24 cellular contexts compared by ENCODE assay signal in the genomic region with DNA sequence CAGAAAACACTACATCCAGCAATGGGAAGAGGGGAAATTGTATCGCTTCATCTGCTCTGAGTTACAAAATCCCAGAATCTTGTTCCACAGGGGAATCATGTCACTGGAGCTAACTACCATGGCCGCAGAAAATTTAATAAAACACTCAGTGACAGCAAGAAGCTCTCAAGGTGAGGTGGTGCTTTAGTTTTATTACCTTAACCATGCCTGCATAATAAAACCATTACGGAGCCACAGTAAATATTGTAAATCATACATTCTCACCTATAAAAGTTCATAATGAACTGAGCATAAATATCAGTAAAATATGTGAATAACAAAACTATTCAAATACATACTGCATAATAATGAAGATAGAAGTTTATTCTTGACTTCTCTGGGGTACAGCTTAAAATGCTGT.
"Had no signal": no experiment of that assay in that cellular context is flagged by ENCODE, and none has a peak within 500 bp of the region (broad histone marks: within the 10 kb centered on the region; RNA-seq: fewer than 3 reads in every experiment).

No MANE protein-coding gene starts in this region.

- H3K4me1 ChIP-seq: body of pancreas, colonic mucosa had no signal

- H3K4me1 Mint-ChIP-seq: activated CD4-positive, alpha-beta T cell treated with anti-CD3 and anti-CD28 coated beads for 36 hours; activated CD4-positive, alpha-beta T cell treated with anti-CD3 and anti-CD28 coated beads, Interleukin-2, amount 10 ng/mL, durations not matched to agents 24 days and 14 days; activated CD8-positive, alpha-beta memory T cell treated with anti-CD3 and anti-CD28 coated beads, Interleukin-2, amount 10 ng/mL, durations not matched to agents 7 days and 5 days; activated naive CD4-positive, alpha-beta T cell treated with anti-CD3 and anti-CD28 coated beads, Interleukin-2, amount 10 ng/mL, durations not matched to agents 7 days and 5 days; activated naive CD8-positive, alpha-beta T cell treated with anti-CD3 and anti-CD28 coated beads, Interleukin-2, amount 10 ng/mL, durations not matched to agents 7 days and 5 days had no signal

- H3K27me3 Mint-ChIP-seq: activated CD4-positive, alpha-beta memory T cell treated with anti-CD3 and anti-CD28 coated beads for 36 hours; activated CD4-positive, alpha-beta T cell treated with anti-CD3 and anti-CD28 coated beads for 36 hours; activated CD4-positive, alpha-beta T cell treated with anti-CD3 and anti-CD28 coated beads, Interleukin-2, amount 10 ng/mL, durations not matched to agents 24 days and 14 days; activated CD8-positive, alpha-beta memory T cell treated with anti-CD3 and anti-CD28 coated beads, Interleukin-2, amount 10 ng/mL, durations not matched to agents 7 days and 5 days; activated naive CD4-positive, alpha-beta T cell treated with anti-CD3 and anti-CD28 coated beads, Interleukin-2, amount 10 ng/mL, durations not matched to agents 7 days and 5 days; activated naive CD8-positive, alpha-beta T cell treated with anti-CD3 and anti-CD28 coated beads, Interleukin-2, amount 10 ng/mL, durations not matched to agents 7 days and 5 days; activated T-cell treated with anti-CD3 and anti-CD28 coated beads, Interleukin-2, amount 50 U/mL, for 24 hours had no signal

- H3K4me3 Mint-ChIP-seq: activated CD4-positive, alpha-beta memory T cell treated with anti-CD3 and anti-CD28 coated beads for 36 hours; activated CD4-positive, alpha-beta T cell treated with anti-CD3 and anti-CD28 coated beads for 36 hours; activated CD4-positive, alpha-beta T cell treated with anti-CD3 and anti-CD28 coated beads, Interleukin-2, amount 10 ng/mL, durations not matched to agents 24 days and 14 days; activated CD8-positive, alpha-beta memory T cell treated with anti-CD3 and anti-CD28 coated beads, Interleukin-2, amount 10 ng/mL, durations not matched to agents 7 days and 5 days; activated CD8-positive, alpha-beta T cell treated with anti-CD3 and anti-CD28 coated beads, Interleukin-2, amount 10 ng/mL, durations not matched to agents 7 days and 5 days; activated naive CD4-positive, alpha-beta T cell treated with anti-CD3 and anti-CD28 coated beads, Interleukin-2, amount 10 ng/mL, durations not matched to agents 7 days and 5 days; activated naive CD8-positive, alpha-beta T cell treated with anti-CD3 and anti-CD28 coated beads, Interleukin-2, amount 10 ng/mL, durations not matched to agents 7 days and 5 days; activated T-cell treated with anti-CD3 and anti-CD28 coated beads, Interleukin-2, amount 50 U/mL, for 24 hours; activated T-cell treated with anti-CD3 and anti-CD28 coated beads, Interleukin-2, amount 50 U/mL, for 72 hours; endodermal cell had no signal

- FAIRE-seq: frontal cortex had no signal

- H3K9me3 Mint-ChIP-seq: activated T-cell treated with anti-CD3 and anti-CD28 coated beads, Interleukin-2, amount 50 U/mL, for 24 hours had no signal

- H3K4me3 ChIP-seq: body of pancreas, colonic mucosa had no signal

- H3K9me3 ChIP-seq: body of pancreas, colonic mucosa had no signal

- H3K36me3 ChIP-seq: colonic mucosa had no signal

- H3K27ac ChIP-seq: body of pancreas, colonic mucosa had no signal

- DNase-seq: activated CD4-positive, alpha-beta memory T cell treated with anti-CD3 and anti-CD28 coated beads for 36 hours; activated CD4-positive, alpha-beta T cell treated with anti-CD3 and anti-CD28 coated beads for 36 hours; activated CD4-positive, alpha-beta T cell treated with anti-CD3 and anti-CD28 coated beads, Interleukin-2, amount 10 ng/mL, durations not matched to agents 24 days and 14 days; activated CD4-positive, CD25-positive, alpha-beta regulatory T cell; activated CD4-positive, CD25-positive, alpha-beta regulatory T cell treated with anti-CD3 and anti-CD28 coated beads, Interleukin-2, amount 50 U/mL, for 72 hours; activated CD8-positive, alpha-beta memory T cell treated with anti-CD3 and anti-CD28 coated beads, Interleukin-2, amount 10 ng/mL, durations not matched to agents 7 days and 5 days; activated CD8-positive, alpha-beta memory T cell treated with anti-CD3 and anti-CD28 coated beads, Interleukin-2, amount 50 U/mL, for 4 hours; activated CD8-positive, alpha-beta T cell treated with anti-CD3 and anti-CD28 coated beads, Interleukin-2, amount 10 ng/mL, durations not matched to agents 7 days and 5 days; activated gamma-delta T cell; activated naive CD4-positive, alpha-beta T cell; activated naive CD4-positive, alpha-beta T cell treated with anti-CD3 and anti-CD28 coated beads, Interleukin-2, amount 10 ng/mL, durations not matched to agents 7 days and 5 days; activated naive CD8-positive, alpha-beta T cell treated with anti-CD3 and anti-CD28 coated beads, Interleukin-2, amount 10 ng/mL, durations not matched to agents 7 days and 5 days; activated T-cell treated with anti-CD3 and anti-CD28 coated beads, Interleukin-2, amount 50 U/mL, for 24 hours; activated T-cell treated with anti-CD3 and anti-CD28 coated beads, Interleukin-2, amount 50 U/mL, for 72 hours; body of pancreas; caudate nucleus; colonic mucosa; effector memory CD4-positive, alpha-beta T cell; endodermal cell; head of caudate nucleus; T-helper 2 cell had no signal

- ATAC-seq: activated CD4-positive, alpha-beta T cell treated with anti-CD3 and anti-CD28 coated beads for 36 hours; activated CD8-positive, alpha-beta memory T cell treated with anti-CD3 and anti-CD28 coated beads, Interleukin-2, amount 10 ng/mL, durations not matched to agents 7 days and 5 days; activated CD8-positive, alpha-beta T cell treated with anti-CD3 and anti-CD28 coated beads, Interleukin-2, amount 10 ng/mL, durations not matched to agents 7 days and 5 days; activated naive CD4-positive, alpha-beta T cell treated with anti-CD3 and anti-CD28 coated beads, Interleukin-2, amount 50 U/mL, for 72 hours; activated T-cell treated with anti-CD3 and anti-CD28 coated beads, Interleukin-2, amount 50 U/mL, for 72 hours; body of pancreas; esophagus mucosa had no signal

- H3K27ac Mint-ChIP-seq: activated CD4-positive, alpha-beta memory T cell treated with anti-CD3 and anti-CD28 coated beads for 36 hours; activated CD4-positive, alpha-beta T cell treated with anti-CD3 and anti-CD28 coated beads for 36 hours; activated CD4-positive, alpha-beta T cell treated with anti-CD3 and anti-CD28 coated beads, Interleukin-2, amount 10 ng/mL, durations not matched to agents 24 days and 14 days; activated CD8-positive, alpha-beta memory T cell treated with anti-CD3 and anti-CD28 coated beads, Interleukin-2, amount 10 ng/mL, durations not matched to agents 7 days and 5 days; activated CD8-positive, alpha-beta T cell treated with anti-CD3 and anti-CD28 coated beads, Interleukin-2, amount 10 ng/mL, durations not matched to agents 7 days and 5 days; activated naive CD4-positive, alpha-beta T cell treated with anti-CD3 and anti-CD28 coated beads, Interleukin-2, amount 10 ng/mL, durations not matched to agents 7 days and 5 days; activated naive CD4-positive, alpha-beta T cell treated with anti-CD3 and anti-CD28 coated beads, Interleukin-2, amount 50 U/mL, for 72 hours; activated naive CD8-positive, alpha-beta T cell treated with anti-CD3 and anti-CD28 coated beads, Interleukin-2, amount 10 ng/mL, durations not matched to agents 7 days and 5 days; activated T-cell treated with anti-CD3 and anti-CD28 coated beads, Interleukin-2, amount 50 U/mL, for 24 hours; activated T-cell treated with anti-CD3 and anti-CD28 coated beads, Interleukin-2, amount 50 U/mL, for 72 hours; endodermal cell had no signal

- H3K27me3 ChIP-seq: body of pancreas, colonic mucosa had no signal

- H3K36me3 Mint-ChIP-seq: activated CD4-positive, alpha-beta memory T cell treated with anti-CD3 and anti-CD28 coated beads for 36 hours; activated CD8-positive, alpha-beta memory T cell treated with anti-CD3 and anti-CD28 coated beads, Interleukin-2, amount 10 ng/mL, durations not matched to agents 7 days and 5 days; activated naive CD4-positive, alpha-beta T cell treated with anti-CD3 and anti-CD28 coated beads, Interleukin-2, amount 10 ng/mL, durations not matched to agents 7 days and 5 days; activated naive CD4-positive, alpha-beta T cell treated with anti-CD3 and anti-CD28 coated beads, Interleukin-2, amount 50 U/mL, for 72 hours; activated naive CD8-positive, alpha-beta T cell treated with anti-CD3 and anti-CD28 coated beads, Interleukin-2, amount 10 ng/mL, durations not matched to agents 7 days and 5 days had no signal
